ENCODE assay signal across 8 cellular contexts in genomic region chrX:40573763-40574162, GRCh38. TPM values are rescaled to one million over a fixed set of nuclear protein-coding genes. Genes with fewer than 3 reads are reported as not detected.
DNase-seq lines count a peak whose midpoint lies in the region; ATAC-seq and TF ChIP-seq lines count a peak whose summit lies in the region.

No MANE protein-coding gene starts in this region.

- no peaks in the 10 kb centered on the region for H3K79me2 ChIP-seq in OCI-LY7 (ENCODE audit: insufficient read depth, low read depth, low read length)

- intact Hi-C loops in left ventricle myocardium superior (cut with micrococcal nuclease), result no loop called here
- intact Hi-C loops in OCI-LY7 (cut with micrococcal nuclease; ENCODE audit: unreplicated experiment), result loop anchor here (2.0 kb wide), 1 partner anchor 71 kb away; no protein-coding TSS in a partner anchor

- H2AFZ ChIP-seq in OCI-LY7 (ENCODE audit: low read length), result no peak overlapping the region

- H3K4me1 ChIP-seq in cardiac muscle cell (ENCODE audit: low read depth) (no peaks in the 10 kb centered on the region), OCI-LY7 (ENCODE audit: insufficient read depth, low read length, poor library complexity, severe bottlenecking) (no peaks in the 10 kb centered on the region)

- H3K4me1 Mint-ChIP-seq in stimulated activated effector memory CD8-positive, alpha-beta T cell treated with anti-CD3 and anti-CD28 coated beads, Interleukin-12 subunit alpha, Interleukin-12 subunit beta, amount 100 ng/mL, for 72 hours, result peaks cover 8% of the 10 kb centered on the region

- CTCF ChIA-PET in OCI-LY7 (lab: Charles Lee; ENCODE audit: unreplicated experiment), result no interaction called here

- ATAC-seq in left ventricle myocardium superior, result no peak
- peak; percentile 32 for ATAC-seq in stimulated activated effector memory CD8-positive, alpha-beta T cell treated with anti-CD3 and anti-CD28 coated beads, Interleukin-12 subunit alpha, Interleukin-12 subunit beta, amount 100 ng/mL, for 72 hours
- ATAC-seq in GM19467 (IDR thresholded peaks at IDR 0.05; ENCODE audit: unreplicated experiment), result no peak

- no peak overlapping the region for H3K4me3 Mint-ChIP-seq in stimulated activated effector memory CD8-positive, alpha-beta T cell treated with anti-CD3 and anti-CD28 coated beads, Interleukin-12 subunit alpha, Interleukin-12 subunit beta, amount 100 ng/mL, for 72 hours

- H3K9me3 ChIP-seq in cardiac muscle cell (ENCODE audit: low read depth) (no peaks in the 10 kb centered on the region), OCI-LY7 (ENCODE audit: low read length) (no peaks in the 10 kb centered on the region)

- no peaks in the 10 kb centered on the region for H3K27me3 ChIP-seq in cardiac muscle cell

- no peaks in the 10 kb centered on the region for H3K9me3 Mint-ChIP-seq in stimulated activated effector memory CD8-positive, alpha-beta T cell treated with anti-CD3 and anti-CD28 coated beads, Interleukin-12 subunit alpha, Interleukin-12 subunit beta, amount 100 ng/mL, for 72 hours

- no TSS peak for BruUV-seq in OCI-LY7 (replicated peaks; lab: Mats Ljungman, UMichigan)

- no peaks in the 10 kb centered on the region for H3K9me2 ChIP-seq in OCI-LY7 (ENCODE audit: insufficient read depth, low read length)

- no peaks in the 10 kb centered on the region for H4K20me1 ChIP-seq in OCI-LY7 (ENCODE audit: insufficient read depth, low read length)

- H3K27ac ChIP-seq in cardiac muscle cell, result no peak overlapping the region
- no peak overlapping the region for H3K27ac ChIP-seq in OCI-LY7 (ENCODE audit: low read depth, low read length, poor library complexity, severe bottlenecking)

- POLR2A ChIA-PET in OCI-LY7 (lab: Charles Lee), result interaction anchor here (0.8 kb wide), 1 partner anchor 165 kb away, joined by 4 read pairs; no protein-coding TSS in a partner anchor

- H3K36me3 ChIP-seq in cardiac muscle cell (no peaks in the 10 kb centered on the region), OCI-LY7 (ENCODE audit: insufficient read depth, low read length) (no peaks in the 10 kb centered on the region)

- no peak overlapping the region for H3K4me2 ChIP-seq in OCI-LY7 (ENCODE audit: low read length)

- peak; percentile 59 for TF ChIP-seq CTCF in cardiac muscle cell (IDR thresholded peaks at IDR 0.05; ENCODE audit: low read depth, low read length)
- TF ChIP-seq CTCF in OCI-LY7 (conservative IDR thresholded peaks at IDR 0.05; ENCODE audit: low read length), result peak; percentile 82
- TF ChIP-seq CTCF in cardiac fibroblast (IDR thresholded peaks at IDR 0.05; ENCODE audit: low read depth, low read length), result peak; percentile 76

- H3K4me3 ChIP-seq in cardiac muscle cell (no peak overlapping the region), OCI-LY7 (ENCODE audit: low read depth, low read length, poor library complexity, severe bottlenecking) (no peak overlapping the region), cardiac fibroblast (replicated peaks in 1 of 2; ENCODE audit: low read depth in 2 of 2, low read length in 2 of 2) (no peak overlapping the region)

- H3K27ac Mint-ChIP-seq in stimulated activated effector memory CD8-positive, alpha-beta T cell treated with anti-CD3 and anti-CD28 coated beads, Interleukin-12 subunit alpha, Interleukin-12 subunit beta, amount 100 ng/mL, for 72 hours, result no peak overlapping the region

- DNase-seq in cardiac muscle cell (ENCODE audit: low read depth in 1 of 2, low spot score in 1 of 2) (peak in 1 of 2 donors; percentile 33), left ventricle myocardium superior (no peak), OCI-LY7 (ENCODE audit: low spot score) (peak; percentile 45), cardiac fibroblast (ENCODE audit: low read depth in 2 of 2) (peak; percentile 24 to 37), nucleus accumbens (lab: John Stamatoyannopoulos, UW) (no peak), midbrain (lab: John Stamatoyannopoulos, UW) (no peak)
- DNase-seq in stimulated activated effector memory CD8-positive, alpha-beta T cell treated with anti-CD3 and anti-CD28 coated beads, Interleukin-12 subunit alpha, Interleukin-12 subunit beta, amount 100 ng/mL, for 72 hours (ENCODE audit: low spot score in 2 of 2), result peak in 1 of 2 donors; percentile 50

- no peaks in the 10 kb centered on the region for H3K36me3 Mint-ChIP-seq in stimulated activated effector memory CD8-positive, alpha-beta T cell treated with anti-CD3 and anti-CD28 coated beads, Interleukin-12 subunit alpha, Interleukin-12 subunit beta, amount 100 ng/mL, for 72 hours

RNA-seq across cellular contexts. Expression of gene ATP6AP2, which starts 7.0 kb away (rescaled TPM):
- total RNA-seq in cardiac muscle cell (50.5 and 92.1 TPM in 2 replicates), left ventricle myocardium superior (42.9 TPM), OCI-LY7 (2022) (34.9 and 40.4 TPM in 2 replicates)
- 135 and 164 TPM in 2 replicates for polyA plus RNA-seq in cardiac muscle cell
- total RNA-seq in OCI-LY7 (2014; rRNA removed; shearing (Covaris generic)), result 20.6 and 28.2 TPM in 2 replicates

RNA-seq across cellular contexts. Expression of gene MPC1L, which starts 49.5 kb away (rescaled TPM):
- total RNA-seq in cardiac muscle cell (not detected in 2 replicates), left ventricle myocardium superior (not detected), OCI-LY7 (2022) (not detected in 2 replicates)
- not detected in 2 replicates for polyA plus RNA-seq in cardiac muscle cell
- not detected in 2 replicates for total RNA-seq in OCI-LY7 (2014; rRNA removed; shearing (Covaris generic))

Comparison
In these comparisons a context has a peak if more than half of its experiments do, and no peak if none do; other contexts are left out.
1. DNase-seq: peak in OCI-LY7 (single experiment) and cardiac fibroblast (2 of 2); none in left ventricle myocardium superior (single experiment), nucleus accumbens (0 of 56) and midbrain (single experiment).
2. Peak in every context shown above with its lines, with median percentiles within 50 percentile points of each other: CTCF ChIP-seq.